In the genomic region with DNA sequence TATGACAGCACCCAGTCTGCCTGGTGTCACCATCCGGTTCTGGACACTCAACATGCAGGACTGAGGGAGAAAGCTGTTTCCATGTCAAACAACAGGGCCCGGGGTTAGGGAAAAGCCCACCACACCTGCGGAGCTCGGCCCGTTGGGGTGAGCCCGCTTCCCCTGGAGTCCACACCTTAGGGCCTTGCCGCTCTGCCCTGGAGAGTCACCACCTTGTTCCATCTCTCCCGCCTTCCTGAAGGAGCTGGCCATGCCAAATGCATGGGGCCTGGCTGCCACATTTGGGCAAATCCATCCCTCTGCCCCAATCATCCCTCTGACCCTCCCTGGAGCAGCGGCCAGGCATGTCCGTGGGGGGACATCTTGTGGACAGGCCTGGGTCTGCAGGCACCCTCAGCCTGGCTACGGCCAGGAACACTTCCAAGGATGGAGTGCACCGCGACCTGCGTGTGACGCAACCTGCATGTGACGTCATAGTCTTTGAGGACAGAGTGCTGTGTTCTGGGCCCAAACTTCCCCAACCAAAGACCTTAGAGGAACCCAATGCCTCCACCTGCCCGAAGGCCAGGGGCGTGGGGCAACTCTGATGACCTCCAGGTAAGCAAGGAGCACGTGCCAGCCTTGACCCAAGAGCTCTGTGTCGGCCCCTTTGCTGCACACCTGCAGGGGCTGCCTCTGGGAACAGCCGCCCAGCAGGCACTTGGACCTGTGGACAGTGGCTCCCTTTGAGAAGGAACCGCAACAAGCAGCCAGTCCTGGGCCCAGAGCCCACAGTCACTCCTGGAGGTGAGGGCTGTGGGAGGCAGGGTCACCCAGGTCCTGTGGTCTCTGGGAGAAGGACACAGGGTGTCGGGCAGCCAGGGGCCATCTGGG, we compare ENCODE assay signal across 9 cellular contexts. TPM values are rescaled to one million over a fixed set of nuclear protein-coding genes. Genes with fewer than 3 reads are reported as not detected.
A peak's percentile ranks its signal among the peaks of the same experiment; 100 is the strongest.
DNase-seq lines count a peak whose midpoint lies in the region; ATAC-seq and TF ChIP-seq lines count a peak whose summit lies in the region.
"Had no signal": no experiment of that assay in that cellular context is flagged by ENCODE, and none has a peak within 500 bp of the region (broad histone marks: within the 10 kb centered on the region; RNA-seq: fewer than 3 reads in every experiment).

No MANE protein-coding gene starts in this region.

- ATAC-seq in Panc1 (peak; percentile 42; the same call in 1 of the 2 replicates), naive B cell (ENCODE audit: low read depth in 2 of 2) (no peak), HG03045 (IDR thresholded peaks at IDR 0.05; ENCODE audit: unreplicated experiment) (no peak)

- TF ChIP-seq CTCF in Panc1 (IDR thresholded peaks at IDR 0.05), result peak; percentile 81

- POLR2A ChIA-PET in Panc1 (lab: Charles Lee), result no interaction called here

- no peaks in the 10 kb centered on the region for H3K9me3 ChIP-seq in Panc1 (ENCODE audit: control insufficient read depth, insufficient read depth, low read depth, low read length)

- in situ Hi-C loops in Panc1 (cut with HindIII; ENCODE audit: low pct_unique_long_range_greater_than_20kb, low sequenced_read_pairs), result no loop called here

- H3K27ac Mint-ChIP-seq in T-helper 2 cell treated with Interferon-gamma antibody and Interleukin-4, amounts not matched to agents 5 μg/mL and 100 μg/mL, for 36 hours, result peak overlapping the region; percentile 80
- peak overlapping the region in 2 of 6 donors; percentile 27 to 43 for H3K27ac Mint-ChIP-seq in naive B cell

- H3K27me3 ChIP-seq in Panc1 (ENCODE audit: control insufficient read depth, insufficient read depth, low read length), result no peaks in the 10 kb centered on the region

- H3K9me3 Mint-ChIP-seq in T-helper 2 cell treated with Interferon-gamma antibody and Interleukin-4, amounts not matched to agents 5 μg/mL and 100 μg/mL, for 36 hours, result no peaks in the 10 kb centered on the region
- no peaks in the 10 kb centered on the region for H3K9me3 Mint-ChIP-seq in naive B cell

- H3K36me3 ChIP-seq in Panc1 (ENCODE audit: control insufficient read depth, insufficient read depth, low read length), result no peaks in the 10 kb centered on the region

- CTCF ChIA-PET in Panc1 (lab: Charles Lee), result no interaction called here

- no peaks in the 10 kb centered on the region for H3K27me3 Mint-ChIP-seq in T-helper 2 cell treated with Interferon-gamma antibody and Interleukin-4, amounts not matched to agents 5 μg/mL and 100 μg/mL, for 36 hours (ENCODE audit: low read depth)
- no peaks in the 10 kb centered on the region for H3K27me3 Mint-ChIP-seq in naive B cell

- intact Hi-C loops in Panc1 (cut with micrococcal nuclease; ENCODE audit: unreplicated experiment), result no loop called here

- H3K4me1 ChIP-seq in Panc1 (ENCODE audit: control insufficient read depth, insufficient read depth, low read length), result peaks cover 24% of the 10 kb centered on the region

- peak overlapping the region; percentile 86 for H3K4me3 Mint-ChIP-seq in T-helper 2 cell treated with Interferon-gamma antibody and Interleukin-4, amounts not matched to agents 5 μg/mL and 100 μg/mL, for 36 hours
- peak overlapping the region; percentile 36 to 88 (median 74) for H3K4me3 Mint-ChIP-seq in naive B cell

- peaks cover 23% of the 10 kb centered on the region for H3K4me1 Mint-ChIP-seq in T-helper 2 cell treated with Interferon-gamma antibody and Interleukin-4, amounts not matched to agents 5 μg/mL and 100 μg/mL, for 36 hours (ENCODE audit: low read depth)
- H3K4me1 Mint-ChIP-seq in naive B cell, result peaks cover 23 to 48% (median 38%) of the 10 kb centered on the region in 3 donors

- BruUV-seq in Panc1 (replicated peaks; lab: Mats Ljungman, UMichigan), result TSS peak; percentile 61

- no peak for DNase-seq in T-helper 2 cell treated with Interferon-gamma antibody and Interleukin-4, amounts not matched to agents 5 μg/mL and 100 μg/mL, for 36 hours (ENCODE audit: low spot score)
- no peak for DNase-seq in T-helper 2 cell
- DNase-seq in Panc1 (ENCODE audit: low read depth, low spot score), result no peak
- DNase-seq in ecto neural progenitor cell (ENCODE audit: low spot score), result peak; percentile 78
- DNase-seq in naive B cell, result no peak
- no peak for DNase-seq in activated CD8-positive, alpha-beta memory T cell treated with anti-CD3 and anti-CD28 coated beads, Interleukin-2, amount 50 U/mL, for 48 hours
- DNase-seq in GDM1 (lab: John Stamatoyannopoulos, UW), result no peak

- H3K27ac ChIP-seq in Panc1 (ENCODE audit: low read length), result no peak overlapping the region

- no peak overlapping the region; a peak in 1 of 4 replicates for H3K4me3 ChIP-seq in Panc1 (ENCODE audit: low read depth in 2 of 2, low read length in 2 of 2)

- peaks cover 2% of the 10 kb centered on the region for H3K36me3 Mint-ChIP-seq in T-helper 2 cell treated with Interferon-gamma antibody and Interleukin-4, amounts not matched to agents 5 μg/mL and 100 μg/mL, for 36 hours (ENCODE audit: low read depth)
- H3K36me3 Mint-ChIP-seq in naive B cell, result no peaks in the 10 kb centered on the region

RNA-seq across cellular contexts. Expression of gene CABLES2, which starts 1.7 kb away (rescaled TPM):
- 9.8 TPM for total RNA-seq in Panc1 (2021; ENCODE audit: unreplicated experiment)
- polyA plus RNA-seq in Panc1 (2012; ENCODE audit: insufficient read length), result 12.0 TPM
- polyA plus RNA-seq in naive B cell (ENCODE audit: low read depth in 6 of 6), result 1 to 10 TPM in 4 of 6 donors, under 1 TPM in 1, not detected in 1; 1.00 to 3.3 (median 1.2) TPM

RNA-seq across cellular contexts. Expression of gene RPS21, which starts 18.4 kb away (rescaled TPM):
- total RNA-seq in Panc1 (2021; ENCODE audit: unreplicated experiment), result 1,761 TPM
- 4,052 TPM for polyA plus RNA-seq in Panc1 (2012; ENCODE audit: insufficient read length)
- polyA plus RNA-seq in naive B cell (ENCODE audit: low read depth in 6 of 6), result 1,000 to 10,000 TPM; 1,712 to 3,127 (median 2,557) TPM

RNA-seq across cellular contexts. Expression of gene RBBP8NL, which starts 22.0 kb away (rescaled TPM):
- total RNA-seq in Panc1 (2021; ENCODE audit: unreplicated experiment), result not detected
- polyA plus RNA-seq in Panc1 (2012; ENCODE audit: insufficient read length), result not detected
- polyA plus RNA-seq in naive B cell (ENCODE audit: low read depth in 6 of 6), result not detected
- total RNA-seq: dermis microvascular lymphatic vessel endothelial cell had no signal

RNA-seq across cellular contexts. Expression of gene LAMA5, which starts 38.2 kb away (rescaled TPM):
- 497 TPM for total RNA-seq in Panc1 (2021; ENCODE audit: unreplicated experiment)
- polyA plus RNA-seq in Panc1 (2012; ENCODE audit: insufficient read length), result 508 TPM
- polyA plus RNA-seq in naive B cell (ENCODE audit: low read depth in 6 of 6), result 10 to 100 TPM in 1 of 6 donors, 1 to 10 TPM in 4, under 1 TPM in 1; 0.50 to 11.9 (median 6.1) TPM
